Comparison of ENCODE assay signal across 1 cellular context in genomic region chr4:6546681-6547447, GRCh38.
TF ChIP-seq lines count a peak whose summit lies in the region.

No MANE protein-coding gene starts in this region.

TF ChIP-seq in HepG2, 621 proteins besides CTCF, POLR2A, EP300 and RAD21 (continued from another document and continues in another):
- TF ChIP-seq AKNA (CRISPR knock-in tag; IDR thresholded peaks at IDR 0.05; ENCODE audit: borderline replicate concordance) (peak; percentile 94), ZNF468 (CRISPR knock-in tag; IDR thresholded peaks at IDR 0.05) (no peak), PAWR (CRISPR knock-in tag; IDR thresholded peaks at IDR 0.05; ENCODE audit: borderline replicate concordance) (no peak), SCMH1 (CRISPR knock-in tag; IDR thresholded peaks at IDR 0.05; ENCODE audit: borderline replicate concordance) (no peak), MLLT10 (CRISPR knock-in tag; IDR thresholded peaks at IDR 0.05) (no peak), ZNF275 (CRISPR knock-in tag; IDR thresholded peaks at IDR 0.05; ENCODE audit: borderline replicate concordance) (0 out of 2 replicates have a peak, but pooled peaks have one; percentile 73), ATF7 (IDR thresholded peaks at IDR 0.05) (no peak), ATF7 (CRISPR knock-in tag; IDR thresholded peaks at IDR 0.05) (no peak), NFE2 (CRISPR knock-in tag; IDR thresholded peaks at IDR 0.05) (no peak), MAZ (IDR thresholded peaks at IDR 0.05; ENCODE audit: borderline replicate concordance, low read depth, low read length) (peak; percentile 45; the same call in 1 of the 2 replicates), MAZ (CRISPR knock-in tag; IDR thresholded peaks at IDR 0.05; ENCODE audit: low read depth) (peak; percentile 59; the same call in 1 of the 2 replicates), ZNF451 (CRISPR knock-in tag; IDR thresholded peaks at IDR 0.05) (no peak), E2F1 (CRISPR knock-in tag; IDR thresholded peaks at IDR 0.05) (0 out of 2 replicates have a peak, but pooled peaks have one; percentile 40), PRMT3 (CRISPR knock-in tag; IDR thresholded peaks at IDR 0.05; ENCODE audit: borderline replicate concordance, low read depth) (peak; percentile 45; the same call in 1 of the 2 replicates), ZFP62 (CRISPR knock-in tag; IDR thresholded peaks at IDR 0.05) (no peak), SP4 (CRISPR knock-in tag; IDR thresholded peaks at IDR 0.05) (no peak), GATA4 (IDR thresholded peaks at IDR 0.05; ENCODE audit: borderline replicate concordance, low read depth) (no peak), TBX2 (CRISPR knock-in tag; IDR thresholded peaks at IDR 0.05; ENCODE audit: borderline replicate concordance) (0 out of 2 replicates have a peak, but pooled peaks have one; percentile 23), MBD4 (IDR thresholded peaks at IDR 0.05; ENCODE audit: borderline replicate concordance, low read length) (no peak), SMARCE1 (IDR thresholded peaks at IDR 0.05; ENCODE audit: borderline replicate concordance) (no peak), LCORL (IDR thresholded peaks at IDR 0.05) (no peak), LCORL (CRISPR knock-in tag; IDR thresholded peaks at IDR 0.05) (no peak), FOXM1 (CRISPR knock-in tag; IDR thresholded peaks at IDR 0.05) (no peak), RBFOX2 (IDR thresholded peaks at IDR 0.05; ENCODE audit: low read depth, low read length) (no peak), RFX5 (IDR thresholded peaks at IDR 0.05; ENCODE audit: low read depth, low read length) (no peak), ZNF326 (CRISPR knock-in tag; IDR thresholded peaks at IDR 0.05; ENCODE audit: borderline replicate concordance) (no peak), KDM4B (CRISPR knock-in tag; IDR thresholded peaks at IDR 0.05) (peak; percentile 75), PRDM15 (CRISPR knock-in tag; IDR thresholded peaks at IDR 0.05) (peak; percentile 66; the same call in 1 of the 2 replicates), CENPT (CRISPR knock-in tag; IDR thresholded peaks at IDR 0.05; ENCODE audit: low read depth) (no peak), HOMEZ (CRISPR knock-in tag; IDR thresholded peaks at IDR 0.05; ENCODE audit: low read depth) (peak; percentile 48; the same call in 1 of the 2 replicates), THAP8 (CRISPR knock-in tag; IDR thresholded peaks at IDR 0.05; ENCODE audit: borderline replicate concordance) (no peak), NCOA5 (CRISPR knock-in tag; IDR thresholded peaks at IDR 0.05) (no peak), FOXP1 (IDR thresholded peaks at IDR 0.05) (no peak), FOXP1 (CRISPR knock-in tag; IDR thresholded peaks at IDR 0.05) (no peak), ZNF547 (CRISPR knock-in tag; IDR thresholded peaks at IDR 0.05) (peak; percentile 68; the same call in 1 of the 2 replicates), ZNF777 (CRISPR knock-in tag; IDR thresholded peaks at IDR 0.05) (peak; percentile 65; the same call in 1 of the 2 replicates), SIX1 (CRISPR knock-in tag; IDR thresholded peaks at IDR 0.05; ENCODE audit: borderline replicate concordance) (no peak), SOX13 (IDR thresholded peaks at IDR 0.05) (no peak), SOX13 (CRISPR knock-in tag; conservative IDR thresholded peaks at IDR 0.05 in 1 of 2, IDR thresholded peaks at IDR 0.05 in 1 of 2) (peak in 1 of 2 experiments; percentile 59; a peak in 2 of 4 replicates), KMT2B (CRISPR knock-in tag; IDR thresholded peaks at IDR 0.05) (peak; percentile 71; the same call in 1 of the 2 replicates), ZSCAN22 (CRISPR knock-in tag; IDR thresholded peaks at IDR 0.05) (no peak), BRCA1 (CRISPR knock-in tag; IDR thresholded peaks at IDR 0.05) (peak; percentile 98)
- TF ChIP-seq, protein P1, sequence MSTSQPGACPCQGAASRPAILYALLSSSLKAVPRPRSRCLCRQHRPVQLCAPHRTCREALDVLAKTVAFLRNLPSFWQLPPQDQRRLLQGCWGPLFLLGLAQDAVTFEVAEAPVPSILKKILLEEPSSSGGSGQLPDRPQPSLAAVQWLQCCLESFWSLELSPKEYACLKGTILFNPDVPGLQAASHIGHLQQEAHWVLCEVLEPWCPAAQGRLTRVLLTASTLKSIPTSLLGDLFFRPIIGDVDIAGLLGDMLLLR (CRISPR knock-in tag; IDR thresholded peaks at IDR 0.05), result 0 out of 2 replicates have a peak, but pooled peaks have one; percentile 39
- TF ChIP-seq, protein P2, sequence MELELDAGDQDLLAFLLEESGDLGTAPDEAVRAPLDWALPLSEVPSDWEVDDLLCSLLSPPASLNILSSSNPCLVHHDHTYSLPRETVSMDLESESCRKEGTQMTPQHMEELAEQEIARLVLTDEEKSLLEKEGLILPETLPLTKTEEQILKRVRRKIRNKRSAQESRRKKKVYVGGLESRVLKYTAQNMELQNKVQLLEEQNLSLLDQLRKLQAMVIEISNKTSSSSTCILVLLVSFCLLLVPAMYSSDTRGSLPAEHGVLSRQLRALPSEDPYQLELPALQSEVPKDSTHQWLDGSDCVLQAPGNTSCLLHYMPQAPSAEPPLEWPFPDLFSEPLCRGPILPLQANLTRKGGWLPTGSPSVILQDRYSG (CRISPR knock-in tag; IDR thresholded peaks at IDR 0.05), result peak; percentile 86
- TF ChIP-seq, protein P3, sequence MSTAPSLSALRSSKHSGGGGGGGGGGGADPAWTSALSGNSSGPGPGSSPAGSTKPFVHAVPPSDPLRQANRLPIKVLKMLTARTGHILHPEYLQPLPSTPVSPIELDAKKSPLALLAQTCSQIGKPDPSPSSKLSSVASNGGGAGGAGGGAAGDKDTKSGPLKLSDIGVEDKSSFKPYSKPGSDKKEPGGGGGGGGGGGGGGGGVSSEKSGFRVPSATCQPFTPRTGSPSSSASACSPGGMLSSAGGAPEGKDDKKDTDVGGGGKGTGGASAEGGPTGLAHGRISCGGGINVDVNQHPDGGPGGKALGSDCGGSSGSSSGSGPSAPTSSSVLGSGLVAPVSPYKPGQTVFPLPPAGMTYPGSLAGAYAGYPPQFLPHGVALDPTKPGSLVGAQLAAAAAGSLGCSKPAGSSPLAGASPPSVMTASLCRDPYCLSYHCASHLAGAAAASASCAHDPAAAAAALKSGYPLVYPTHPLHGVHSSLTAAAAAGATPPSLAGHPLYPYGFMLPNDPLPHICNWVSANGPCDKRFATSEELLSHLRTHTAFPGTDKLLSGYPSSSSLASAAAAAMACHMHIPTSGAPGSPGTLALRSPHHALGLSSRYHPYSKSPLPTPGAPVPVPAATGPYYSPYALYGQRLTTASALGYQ (CRISPR knock-in tag; IDR thresholded peaks at IDR 0.05), result peak; percentile 69; the same call in 1 of the 2 replicates
- TF ChIP-seq, protein P4, sequence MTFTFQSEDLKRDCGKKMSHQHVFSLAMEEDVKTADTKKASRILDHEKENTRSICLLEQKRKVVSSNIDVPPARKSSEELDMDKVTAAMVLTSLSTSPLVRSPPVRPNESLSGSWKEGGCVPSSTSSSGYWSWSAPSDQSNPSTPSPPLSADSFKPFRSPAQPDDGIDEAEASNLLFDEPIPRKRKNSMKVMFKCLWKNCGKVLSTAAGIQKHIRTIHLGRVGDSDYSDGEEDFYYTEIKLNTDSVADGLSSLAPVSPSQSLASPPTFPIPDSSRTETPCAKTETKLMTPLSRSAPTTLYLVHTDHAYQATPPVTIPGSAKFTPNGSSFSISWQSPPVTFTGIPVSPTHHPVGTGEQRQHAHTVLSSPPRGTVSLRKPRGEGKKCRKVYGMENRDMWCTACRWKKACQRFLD (CRISPR knock-in tag; IDR thresholded peaks at IDR 0.05; ENCODE audit: borderline replicate concordance), result 0 out of 2 replicates have a peak, but pooled peaks have one; percentile 35
